8 cellular contexts compared by ENCODE assay signal in the genomic region with DNA sequence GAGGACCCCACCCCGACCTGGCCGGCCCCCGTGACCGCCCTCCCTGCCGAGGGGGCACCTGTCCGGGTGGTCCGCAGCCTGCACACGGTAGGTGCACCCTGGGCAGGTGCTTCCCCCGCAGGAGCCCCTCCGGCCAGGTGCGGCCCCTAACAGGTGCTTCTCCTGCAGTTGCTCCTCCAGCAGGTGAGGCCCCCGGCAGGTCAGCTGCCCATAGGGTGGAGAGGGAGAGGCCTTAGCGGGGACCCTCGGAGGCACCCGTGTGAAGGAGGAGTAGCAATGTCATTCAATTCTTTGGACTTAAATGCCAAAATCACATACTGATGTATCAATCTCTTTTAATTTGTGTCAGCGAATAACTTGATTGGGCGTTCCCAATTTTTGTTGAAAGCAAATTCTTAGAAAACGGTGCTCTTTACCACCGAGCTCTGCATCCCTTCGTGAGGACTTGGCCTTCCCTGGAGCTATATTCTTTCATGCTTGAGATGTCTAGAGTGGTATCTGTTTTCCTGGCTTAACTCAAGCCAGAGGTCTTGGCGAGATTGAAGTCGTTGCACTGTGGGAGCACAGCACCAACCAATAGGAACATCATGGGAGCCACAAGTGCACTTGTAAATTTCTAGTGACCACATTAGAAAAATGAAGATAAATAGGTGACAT. TPM values are rescaled to one million over a fixed set of nuclear protein-coding genes. Genes with fewer than 3 reads are reported as not detected.
DNase-seq lines count a peak whose midpoint lies in the region; ATAC-seq, FAIRE-seq and TF ChIP-seq lines count a peak whose summit lies in the region.

No MANE protein-coding gene starts in this region.

- DNase-seq in AG04450 (ENCODE audit: low read depth, low spot score) (no peak), RWPE1 (ENCODE audit: low spot score) (no peak), endothelial cell of umbilical vein (ENCODE audit: low read depth, low spot score) (peak; percentile 20), omental fat pad (ENCODE audit: low spot score) (no peak), HTR-8/SVneo (ENCODE audit: insufficient read length, low spot score) (no peak), ecto neural progenitor cell (ENCODE audit: low spot score) (no peak), epidermal melanocyte (ENCODE audit: insufficient read length, low spot score) (no peak)

- H3K4me1 ChIP-seq in endothelial cell of umbilical vein (ENCODE audit: control insufficient read depth, extremely low read depth, insufficient read depth, low read length), result peaks cover 24% of the 10 kb centered on the region

- H3K9me1 ChIP-seq in endothelial cell of umbilical vein (replicated peaks; ENCODE audit: control insufficient read depth, extremely low read depth, insufficient read depth, low read length), result no peaks in the 10 kb centered on the region

- intact Hi-C loops in endothelial cell of umbilical vein (cut with micrococcal nuclease), result loop anchor here (2.0 kb wide), 2 partner anchors 159 to 271 kb away; no protein-coding TSS in a partner anchor

- H3K9ac ChIP-seq in endothelial cell of umbilical vein (replicated peaks; ENCODE audit: extremely low read depth, insufficient read depth, low read length), result peak overlapping the region; percentile 88

- H3K4me2 ChIP-seq in endothelial cell of umbilical vein (ENCODE audit: insufficient read depth, low read length), result peak overlapping the region; percentile 89

- TSS peak; percentile 45 for BruUV-seq in endothelial cell of umbilical vein (replicated peaks; lab: Mats Ljungman, UMichigan)

- CTCF ChIA-PET in AG04450 (lab: Charles Lee), result interaction anchor here (0.7 to 2.4 kb wide), 4 partner anchors 9 to 343 kb away, joined by 3 to 7 read pairs (median 4); no protein-coding TSS in a partner anchor
- CTCF ChIA-PET in RWPE1 (lab: Yijun Ruan, JAX), result no interaction called here
- CTCF ChIA-PET in endothelial cell of umbilical vein (lab: Charles Lee), result interaction anchor here (0.8 to 2.2 kb wide), 10 partner anchors 9 to 272 kb away, joined by 3 to 19 read pairs (median 4); no protein-coding TSS in a partner anchor

- H3K4me3 ChIP-seq in AG04450 (ENCODE audit: low read depth, low read length), result peak overlapping the region; percentile 79
- H3K4me3 ChIP-seq in endothelial cell of umbilical vein (replicated peaks in 1 of 3; ENCODE audit: insufficient read depth in 1 of 3, low read depth in 1 of 3, low read length in 3 of 3), result peak overlapping the region; percentile 77 to 96 (median 87)

- H3K36me3 ChIP-seq in endothelial cell of umbilical vein (ENCODE audit: control insufficient read depth in 2 of 2, extremely low read depth in 1 of 2, insufficient read depth in 2 of 2, low read length in 2 of 2), result peaks cover 0 to 2% of the 10 kb centered on the region in 2 experiments

- TF ChIP-seq CTCF in AG04450 (IDR thresholded peaks at IDR 0.05; ENCODE audit: low read depth, low read length) (no peak), RWPE1 (conservative IDR thresholded peaks at IDR 0.05; ENCODE audit: low read depth) (no peak), endothelial cell of umbilical vein (IDR thresholded peaks at IDR 0.05; ENCODE audit: extremely low read depth in 1 of 2, insufficient read depth in 1 of 2, low read depth in 1 of 2, low read length in 2 of 2) (no peak), omental fat pad (IDR thresholded peaks at IDR 0.05) (no peak)

- peak overlapping the region; percentile 91 for H2AFZ ChIP-seq in endothelial cell of umbilical vein (ENCODE audit: low read depth, low read length)

- ATAC-seq in GM21576 (IDR thresholded peaks at IDR 0.05; ENCODE audit: unreplicated experiment) (peak; percentile 14), omental fat pad (ENCODE audit: low FRiP score) (peak; percentile 31)

- H3K9me3 ChIP-seq in AG04450 (ENCODE audit: control insufficient read depth, insufficient read depth, low read length) (peaks cover 10% of the 10 kb centered on the region), endothelial cell of umbilical vein (replicated peaks; ENCODE audit: control insufficient read depth, insufficient read depth, low read length) (no peaks in the 10 kb centered on the region)

- POLR2A ChIA-PET in AG04450 (lab: Yijun Ruan, JAX), result interaction anchor here (0.7 to 2.1 kb wide), 8 partner anchors 9 to 256 kb away, joined by 4 to 17 read pairs (median 6); a partner anchor contains a TSS
- POLR2A ChIA-PET in RWPE1 (lab: Yijun Ruan, JAX; ENCODE audit: low non-redundant PET), result interaction anchor here (0.6 kb wide), 1 partner anchor 9 kb away, joined by 5 read pairs; no protein-coding TSS in a partner anchor
- POLR2A ChIA-PET in endothelial cell of umbilical vein (lab: Charles Lee), result interaction anchor here (0.9 to 1.0 kb wide), 2 partner anchors 25 to 35 kb away, joined by 3 to 12 read pairs; no protein-coding TSS in a partner anchor

- peak overlapping the region; percentile 31 for H3K27ac ChIP-seq in AG04450 (ENCODE audit: low read depth, low read length)
- H3K27ac ChIP-seq in RWPE1, result peak overlapping the region; percentile 82
- H3K27ac ChIP-seq in endothelial cell of umbilical vein (ENCODE audit: insufficient read depth, low read depth, low read length), result peak overlapping the region; percentile 29

- H3K27me3 ChIP-seq in AG04450 (ENCODE audit: control insufficient read depth, insufficient read depth, low read length) (no peaks in the 10 kb centered on the region), endothelial cell of umbilical vein (ENCODE audit: control insufficient read depth in 2 of 2, insufficient read depth in 2 of 2, low read length in 2 of 2) (no peaks in the 10 kb centered on the region)

- peaks cover 40% of the 10 kb centered on the region for H3K79me2 ChIP-seq in endothelial cell of umbilical vein (ENCODE audit: control insufficient read depth, insufficient read depth, low read length)

- no peaks in the 10 kb centered on the region for H4K20me1 ChIP-seq in endothelial cell of umbilical vein (replicated peaks; ENCODE audit: control insufficient read depth, extremely low read depth, insufficient read depth, low read length)

- dilution Hi-C loops in endothelial cell of umbilical vein (cut with MboI; ENCODE audit: extremely low pct_ligation_motif_present, low sequenced_read_pairs), result no loop called here

- FAIRE-seq in endothelial cell of umbilical vein (lab: Jason Lieb, UNC) (peak; percentile 44), HTR-8/SVneo (lab: Jason Lieb, UNC) (no peak)

- TF ChIP-seq POLR2A in endothelial cell of umbilical vein (IDR thresholded peaks at IDR 0.05; ENCODE audit: low read depth, low read length), result no peak

TF ChIP-seq in endothelial cell of umbilical vein, 7 proteins besides CTCF, POLR2A, EP300 and RAD21:
- no peak for TF ChIP-seq MYC (IDR thresholded peaks at IDR 0.05; ENCODE audit: low read depth, low read length)
- TF ChIP-seq JUN (IDR thresholded peaks at IDR 0.05; ENCODE audit: borderline replicate concordance, insufficient read depth, insufficient read length, low read depth), result no peak
- TF ChIP-seq EZH2 (IDR thresholded peaks at IDR 0.05; ENCODE audit: borderline replicate concordance, low read depth, low read length, severe bottlenecking), result no peak
- TF ChIP-seq POLR2AphosphoS5 (IDR thresholded peaks at IDR 0.05; ENCODE audit: insufficient read depth, low read depth, low read length), result no peak
- TF ChIP-seq, protein P1, sequence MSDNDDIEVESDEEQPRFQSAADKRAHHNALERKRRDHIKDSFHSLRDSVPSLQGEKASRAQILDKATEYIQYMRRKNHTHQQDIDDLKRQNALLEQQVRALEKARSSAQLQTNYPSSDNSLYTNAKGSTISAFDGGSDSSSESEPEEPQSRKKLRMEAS (IDR thresholded peaks at IDR 0.05; ENCODE audit: insufficient read depth, insufficient read length), result no peak
- no peak for TF ChIP-seq GATA2 (IDR thresholded peaks at IDR 0.05; ENCODE audit: insufficient read depth, insufficient read length, low read depth, low read length)
- TF ChIP-seq FOS (IDR thresholded peaks at IDR 0.05; ENCODE audit: borderline replicate concordance, insufficient read depth, low read length), result no peak
TF ChIP-seq in endothelial cell of umbilical vein: peak in this region for 0.

RNA-seq across cellular contexts. Expression of a gene that starts 0.8 kb away (rescaled TPM):
- polyA plus RNA-seq in AG04450 (2011; rRNA removed), result 12.3 and 14.8 TPM in 2 replicates
- polyA minus RNA-seq in AG04450 (2011; rRNA and poly(A)+ RNA removed), result 21.5 and 26.5 TPM in 2 replicates
- total RNA-seq in endothelial cell of umbilical vein, result 62.3 and 66.9 TPM in 2 replicates
- polyA plus RNA-seq in endothelial cell of umbilical vein, result 15.5 and 19.2 TPM in 2 replicates
- polyA plus RNA-seq in endothelial cell of umbilical vein (2011; cell fraction: cytosol; rRNA removed), result 27.6 and 28.3 TPM in 2 replicates
- 46.2 and 61.6 TPM in 2 replicates for polyA plus RNA-seq in endothelial cell of umbilical vein (2011; cell fraction: nucleus; rRNA removed)
- polyA plus RNA-seq in endothelial cell of umbilical vein (2012), result 19.8 and 34.6 TPM in 2 replicates
- 64.7 and 83.6 TPM in 2 replicates for polyA minus RNA-seq in endothelial cell of umbilical vein
- polyA minus RNA-seq in endothelial cell of umbilical vein (2011; cell fraction: cytosol; rRNA and poly(A)+ RNA removed), result 44.4 TPM
- polyA minus RNA-seq in endothelial cell of umbilical vein (2011; cell fraction: nucleus; rRNA and poly(A)+ RNA removed), result 44.0 and 61.6 TPM in 2 replicates
- 1 to 10 TPM; 5.0 to 9.4 (median 8.7) TPM for total RNA-seq in omental fat pad

Comparison
In these comparisons a context has a peak if more than half of its experiments do, and no peak if none do; other contexts are left out.
1. H3K27ac ChIP-seq: peak in every context shown above with its lines; median percentile 82 in RWPE1; 31 in AG04450; 29 in endothelial cell of umbilical vein.